21 cellular contexts compared by ENCODE assay signal in the genomic region with DNA sequence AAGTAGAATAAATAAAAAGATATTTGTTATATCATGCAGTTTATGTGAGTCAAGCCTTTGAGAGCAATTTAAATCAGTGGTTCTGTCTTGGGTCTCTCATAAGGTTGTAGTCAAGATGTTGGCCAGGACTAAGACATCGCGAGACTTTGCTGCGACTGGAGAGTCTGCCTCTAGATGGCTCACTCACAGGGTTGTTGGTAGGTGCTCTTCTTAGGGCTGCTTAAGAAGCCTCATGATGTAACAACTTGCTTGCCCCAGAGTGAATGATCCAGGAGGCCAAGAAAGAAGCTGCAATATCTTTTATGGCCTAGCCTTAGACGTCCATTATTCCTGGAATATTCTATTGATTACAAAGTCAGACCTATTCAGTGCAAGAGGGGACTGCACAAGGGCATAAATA.
A peak's percentile ranks its signal among the peaks of the same experiment; 100 is the strongest.
DNase-seq lines count a peak whose midpoint lies in the region; ATAC-seq and TF ChIP-seq lines count a peak whose summit lies in the region.
"Had no signal": no experiment of that assay in that cellular context is flagged by ENCODE, and none has a peak within 500 bp of the region (broad histone marks: within the 10 kb centered on the region; RNA-seq: fewer than 3 reads in every experiment).

No MANE protein-coding gene starts in this region.

- DNase-seq in ACHN, result peak; percentile 12
- DNase-seq in HCEC 1CT, result peak; percentile 26
- DNase-seq in RKO (ENCODE audit: low spot score), result peak; percentile 20
- peak; percentile 9 for DNase-seq in fibroblast of villous mesenchyme (ENCODE audit: low read depth)
- DNase-seq in NCI-H1417 (lab: John Stamatoyannopoulos, UW), result no peak
- DNase-seq in activated CD4-positive, alpha-beta T cell treated with anti-CD3 and anti-CD28 coated beads, Interleukin-2, amount 50 U/mL, for 4 hours, result no peak
- no peak for DNase-seq in HFFc6
- DNase-seq: activated naive CD4-positive, alpha-beta T cell treated with anti-CD3 and anti-CD28 coated beads, Interleukin-2, amount 50 U/mL, for 16 hours; effector memory CD4-positive, alpha-beta T cell; islet precursor cell; KG1; NCI-H187 treated with DMSO at 0.1 percent for 48 hours; NCI-H510A treated with DMSO at 0.1 percent for 48 hours; nucleus accumbens; stimulated activated CD4-positive, alpha-beta T cell treated with anti-CD3 and anti-CD28 coated beads, Interleukin-4, amount 100 ng/mL, for 4 hours; T-helper 1 cell had no signal

- no peaks in the 10 kb centered on the region for H3K9me3 Mint-ChIP-seq in HFFc6

- peaks cover 6% of the 10 kb centered on the region for H3K27me3 Mint-ChIP-seq in HFFc6 (ENCODE audit: insufficient read depth)

- in situ Hi-C loops in ACHN (cut with HindIII; ENCODE audit: low pct_ligation_motif_present, low pct_unique_long_range_greater_than_20kb, low sequenced_read_pairs), result no loop called here

- no peak overlapping the region for H3K27ac Mint-ChIP-seq in HFFc6
- H3K27ac Mint-ChIP-seq: mesothelial cell of epicardium had no signal

- no peaks in the 10 kb centered on the region for H3K4me1 Mint-ChIP-seq in HFFc6 (ENCODE audit: low read depth)

- TF ChIP-seq CTCF in fibroblast of villous mesenchyme (IDR thresholded peaks at IDR 0.05; ENCODE audit: insufficient read depth, low read depth, low read length) (no peak), HFFc6 (IDR thresholded peaks at IDR 0.05) (no peak)

- ATAC-seq in GM21619 (IDR thresholded peaks at IDR 0.05; ENCODE audit: unreplicated experiment), result no peak
- ATAC-seq: activated CD4-positive, CD25-positive, alpha-beta regulatory T cell treated with anti-CD3 and anti-CD28 coated beads, Interleukin-2, amount 50 U/mL, for 24 hours had no signal

- H3K36me3 Mint-ChIP-seq in HFFc6 (ENCODE audit: low read depth), result no peaks in the 10 kb centered on the region
- H3K36me3 Mint-ChIP-seq: mesothelial cell of epicardium had no signal

- H3K4me3 ChIP-seq in fibroblast of villous mesenchyme (ENCODE audit: low read depth, low read length), result no peak overlapping the region
- H3K4me3 ChIP-seq: cardiac muscle cell, HAP-1 had no signal

- no peak overlapping the region for H3K4me3 Mint-ChIP-seq in HFFc6
- H3K4me3 Mint-ChIP-seq: mesothelial cell of epicardium had no signal

Comparison
In these comparisons a context has a peak if more than half of its experiments do, and no peak if none do; other contexts are left out.
1. DNase-seq: peak in ACHN (single experiment), HCEC 1CT (single experiment), RKO (single experiment) and fibroblast of villous mesenchyme (single experiment); none in NCI-H1417 (0 of 3), activated CD4-positive, alpha-beta T cell treated with anti-CD3 and anti-CD28 coated beads, Interleukin-2, amount 50 U/mL, for 4 hours (0 of 2) and HFFc6 (single experiment).